Comparison of ENCODE assay signal across 1 cellular context in genomic region chr4:158209825-158210807, GRCh38.
TF ChIP-seq lines count a peak whose summit lies in the region.

TMEM144 (plus strand) TSS chr4:158210486; CDS start chr4:158212668, 2,182 bp downstream.

TF ChIP-seq in K562, 482 proteins besides CTCF, POLR2A, EP300 and RAD21 (continued from another document and continues in another):
- TF ChIP-seq JUN (IDR thresholded peaks at IDR 0.05; ENCODE audit: borderline replicate concordance, low read depth, low read length) (peak; percentile 70), JUN (CRISPR knock-in tag; IDR thresholded peaks at IDR 0.05; ENCODE audit: borderline replicate concordance) (no peak), CLOCK (CRISPR knock-in tag; IDR thresholded peaks at IDR 0.05; ENCODE audit: borderline replicate concordance) (no peak), SAFB2 (IDR thresholded peaks at IDR 0.05; ENCODE audit: borderline replicate concordance, low read depth, low read length, severe bottlenecking) (no peak), PHF8 (IDR thresholded peaks at IDR 0.05; ENCODE audit: borderline replicate concordance, low read length) (peak; percentile 53), ZNF695 (CRISPR knock-in tag; IDR thresholded peaks at IDR 0.05) (no peak), SRSF1 (IDR thresholded peaks at IDR 0.05; ENCODE audit: low read depth, low read length) (no peak), TFE3 (CRISPR knock-in tag; IDR thresholded peaks at IDR 0.05) (no peak), TBL1XR1 (IDR thresholded peaks at IDR 0.05; ENCODE audit: low read length in 2 of 2) (no peak; a peak in 1 of 4 replicates), ZNF79 (CRISPR knock-in tag; IDR thresholded peaks at IDR 0.05; ENCODE audit: low read depth) (no peak), CXXC5 (CRISPR knock-in tag; IDR thresholded peaks at IDR 0.05) (peak; percentile 76), ZNF75A (CRISPR knock-in tag; IDR thresholded peaks at IDR 0.05) (no peak), CC2D1A (IDR thresholded peaks at IDR 0.05) (0 out of 2 replicates have a peak, but pooled peaks have one; percentile 33), ZNF134 (CRISPR knock-in tag; conservative IDR thresholded peaks at IDR 0.05) (no peak), TCF7L2 (IDR thresholded peaks at IDR 0.05; ENCODE audit: low read depth, low read length) (no peak), ZNF830 (CRISPR knock-in tag; IDR thresholded peaks at IDR 0.05) (no peak), ZBTB7A (IDR thresholded peaks at IDR 0.05; ENCODE audit: borderline replicate concordance, control insufficient read depth, low read depth, low read length) (peak; percentile 48; the same call in 1 of the 2 replicates), ZNF133 (CRISPR knock-in tag; IDR thresholded peaks at IDR 0.05) (no peak), PYGO2 (tag; IDR thresholded peaks at IDR 0.05) (no peak), HCFC1 (IDR thresholded peaks at IDR 0.05; ENCODE audit: low read depth, low read length) (peak; percentile 37; the same call in 1 of the 2 replicates), IRF2 (CRISPR knock-in tag; IDR thresholded peaks at IDR 0.05) (no peak), ZFPM2 (CRISPR knock-in tag; IDR thresholded peaks at IDR 0.05) (no peak), SMAD4 (CRISPR knock-in tag; conservative IDR thresholded peaks at IDR 0.05) (peak; percentile 23; the same call in 1 of the 2 replicates), ZBTB43 (CRISPR knock-in tag; IDR thresholded peaks at IDR 0.05) (no peak), ZEB2 (IDR thresholded peaks at IDR 0.05) (no peak), NFATC3 (IDR thresholded peaks at IDR 0.05) (no peak), U2AF1 (optimal IDR thresholded peaks at IDR 0.05; ENCODE audit: low read depth, low read length) (no peak), HLTF (IDR thresholded peaks at IDR 0.05) (no peak), ZNF124 (CRISPR knock-in tag; IDR thresholded peaks at IDR 0.05) (no peak), GATAD2B (IDR thresholded peaks at IDR 0.05; ENCODE audit: borderline replicate concordance) (no peak), NUFIP1 (IDR thresholded peaks at IDR 0.05; ENCODE audit: partially characterized antibody) (no peak), MTA2 (IDR thresholded peaks at IDR 0.05; ENCODE audit: low read depth) (no peak), TBP (optimal IDR thresholded peaks at IDR 0.05; ENCODE audit: low read depth, low read length) (peak; percentile 82), ARNT (IDR thresholded peaks at IDR 0.05) (peak in 1 of 2 experiments; percentile 39; a peak in 1 of 4 replicates), ZBED1 (IDR thresholded peaks at IDR 0.05) (peak; percentile 54; the same call in 1 of the 2 replicates), BACH1 (tag; IDR thresholded peaks at IDR 0.05) (no peak), ZNF561 (CRISPR knock-in tag; conservative IDR thresholded peaks at IDR 0.05) (no peak), DPF2 (IDR thresholded peaks at IDR 0.05) (peak; percentile 75), IFI16 (CRISPR knock-in tag; IDR thresholded peaks at IDR 0.05) (no peak), MEIS2 (IDR thresholded peaks at IDR 0.05; ENCODE audit: partially characterized antibody) (peak; percentile 20), ARHGAP35 (IDR thresholded peaks at IDR 0.05; ENCODE audit: partially characterized antibody) (no peak), CBX3 (IDR thresholded peaks at IDR 0.05; ENCODE audit: borderline replicate concordance in 1 of 2, low read length in 2 of 2) (no peak), PTRF (tag; IDR thresholded peaks at IDR 0.05) (no peak), ZNF518B (CRISPR knock-in tag; IDR thresholded peaks at IDR 0.05) (no peak)
- TF ChIP-seq, protein P1, sequence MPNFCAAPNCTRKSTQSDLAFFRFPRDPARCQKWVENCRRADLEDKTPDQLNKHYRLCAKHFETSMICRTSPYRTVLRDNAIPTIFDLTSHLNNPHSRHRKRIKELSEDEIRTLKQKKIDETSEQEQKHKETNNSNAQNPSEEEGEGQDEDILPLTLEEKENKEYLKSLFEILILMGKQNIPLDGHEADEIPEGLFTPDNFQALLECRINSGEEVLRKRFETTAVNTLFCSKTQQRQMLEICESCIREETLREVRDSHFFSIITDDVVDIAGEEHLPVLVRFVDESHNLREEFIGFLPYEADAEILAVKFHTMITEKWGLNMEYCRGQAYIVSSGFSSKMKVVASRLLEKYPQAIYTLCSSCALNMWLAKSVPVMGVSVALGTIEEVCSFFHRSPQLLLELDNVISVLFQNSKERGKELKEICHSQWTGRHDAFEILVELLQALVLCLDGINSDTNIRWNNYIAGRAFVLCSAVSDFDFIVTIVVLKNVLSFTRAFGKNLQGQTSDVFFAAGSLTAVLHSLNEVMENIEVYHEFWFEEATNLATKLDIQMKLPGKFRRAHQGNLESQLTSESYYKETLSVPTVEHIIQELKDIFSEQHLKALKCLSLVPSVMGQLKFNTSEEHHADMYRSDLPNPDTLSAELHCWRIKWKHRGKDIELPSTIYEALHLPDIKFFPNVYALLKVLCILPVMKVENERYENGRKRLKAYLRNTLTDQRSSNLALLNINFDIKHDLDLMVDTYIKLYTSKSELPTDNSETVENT (CRISPR knock-in tag; IDR thresholded peaks at IDR 0.05), result no peak
- TF ChIP-seq, protein P2, sequence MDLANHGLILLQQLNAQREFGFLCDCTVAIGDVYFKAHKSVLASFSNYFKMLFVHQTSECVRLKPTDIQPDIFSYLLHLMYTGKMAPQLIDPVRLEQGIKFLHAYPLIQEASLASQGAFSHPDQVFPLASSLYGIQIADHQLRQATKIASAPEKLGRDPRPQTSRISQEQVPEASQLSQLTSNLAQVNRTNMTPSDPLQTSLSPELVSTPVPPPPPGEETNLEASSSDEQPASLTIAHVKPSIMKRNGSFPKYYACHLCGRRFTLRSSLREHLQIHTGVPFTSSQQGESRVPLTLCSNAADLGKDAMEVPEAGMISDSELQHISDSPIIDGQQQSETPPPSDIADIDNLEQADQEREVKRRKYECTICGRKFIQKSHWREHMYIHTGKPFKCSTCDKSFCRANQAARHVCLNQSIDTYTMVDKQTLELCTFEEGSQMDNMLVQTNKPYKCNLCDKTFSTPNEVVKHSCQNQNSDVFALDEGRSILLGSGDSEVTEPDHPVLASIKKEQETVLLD (IDR thresholded peaks at IDR 0.05), result peak; percentile 71; the same call in 1 of the 2 replicates
- TF ChIP-seq, protein P3, sequence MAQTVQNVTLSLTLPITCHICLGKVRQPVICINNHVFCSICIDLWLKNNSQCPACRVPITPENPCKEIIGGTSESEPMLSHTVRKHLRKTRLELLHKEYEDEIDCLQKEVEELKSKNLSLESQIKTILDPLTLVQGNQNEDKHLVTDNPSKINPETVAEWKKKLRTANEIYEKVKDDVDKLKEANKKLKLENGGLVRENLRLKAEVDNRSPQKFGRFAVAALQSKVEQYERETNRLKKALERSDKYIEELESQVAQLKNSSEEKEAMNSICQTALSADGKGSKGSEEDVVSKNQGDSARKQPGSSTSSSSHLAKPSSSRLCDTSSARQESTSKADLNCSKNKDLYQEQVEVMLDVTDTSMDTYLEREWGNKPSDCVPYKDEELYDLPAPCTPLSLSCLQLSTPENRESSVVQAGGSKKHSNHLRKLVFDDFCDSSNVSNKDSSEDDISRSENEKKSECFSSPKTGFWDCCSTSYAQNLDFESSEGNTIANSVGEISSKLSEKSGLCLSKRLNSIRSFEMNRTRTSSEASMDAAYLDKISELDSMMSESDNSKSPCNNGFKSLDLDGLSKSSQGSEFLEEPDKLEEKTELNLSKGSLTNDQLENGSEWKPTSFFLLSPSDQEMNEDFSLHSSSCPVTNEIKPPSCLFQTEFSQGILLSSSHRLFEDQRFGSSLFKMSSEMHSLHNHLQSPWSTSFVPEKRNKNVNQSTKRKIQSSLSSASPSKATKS (CRISPR knock-in tag; IDR thresholded peaks at IDR 0.05), result no peak
- TF ChIP-seq, protein P4, sequence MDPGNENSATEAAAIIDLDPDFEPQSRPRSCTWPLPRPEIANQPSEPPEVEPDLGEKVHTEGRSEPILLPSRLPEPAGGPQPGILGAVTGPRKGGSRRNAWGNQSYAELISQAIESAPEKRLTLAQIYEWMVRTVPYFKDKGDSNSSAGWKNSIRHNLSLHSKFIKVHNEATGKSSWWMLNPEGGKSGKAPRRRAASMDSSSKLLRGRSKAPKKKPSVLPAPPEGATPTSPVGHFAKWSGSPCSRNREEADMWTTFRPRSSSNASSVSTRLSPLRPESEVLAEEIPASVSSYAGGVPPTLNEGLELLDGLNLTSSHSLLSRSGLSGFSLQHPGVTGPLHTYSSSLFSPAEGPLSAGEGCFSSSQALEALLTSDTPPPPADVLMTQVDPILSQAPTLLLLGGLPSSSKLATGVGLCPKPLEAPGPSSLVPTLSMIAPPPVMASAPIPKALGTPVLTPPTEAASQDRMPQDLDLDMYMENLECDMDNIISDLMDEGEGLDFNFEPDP (CRISPR knock-in tag; IDR thresholded peaks at IDR 0.05), result no peak
- TF ChIP-seq, protein P5, sequence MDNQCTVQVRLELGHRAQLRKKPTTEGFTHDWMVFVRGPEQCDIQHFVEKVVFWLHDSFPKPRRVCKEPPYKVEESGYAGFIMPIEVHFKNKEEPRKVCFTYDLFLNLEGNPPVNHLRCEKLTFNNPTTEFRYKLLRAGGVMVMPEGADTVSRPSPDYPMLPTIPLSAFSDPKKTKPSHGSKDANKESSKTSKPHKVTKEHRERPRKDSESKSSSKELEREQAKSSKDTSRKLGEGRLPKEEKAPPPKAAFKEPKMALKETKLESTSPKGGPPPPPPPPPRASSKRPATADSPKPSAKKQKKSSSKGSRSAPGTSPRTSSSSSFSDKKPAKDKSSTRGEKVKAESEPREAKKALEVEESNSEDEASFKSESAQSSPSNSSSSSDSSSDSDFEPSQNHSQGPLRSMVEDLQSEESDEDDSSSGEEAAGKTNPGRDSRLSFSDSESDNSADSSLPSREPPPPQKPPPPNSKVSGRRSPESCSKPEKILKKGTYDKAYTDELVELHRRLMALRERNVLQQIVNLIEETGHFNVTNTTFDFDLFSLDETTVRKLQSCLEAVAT (IDR thresholded peaks at IDR 0.05), result no peak
- TF ChIP-seq, protein P6, sequence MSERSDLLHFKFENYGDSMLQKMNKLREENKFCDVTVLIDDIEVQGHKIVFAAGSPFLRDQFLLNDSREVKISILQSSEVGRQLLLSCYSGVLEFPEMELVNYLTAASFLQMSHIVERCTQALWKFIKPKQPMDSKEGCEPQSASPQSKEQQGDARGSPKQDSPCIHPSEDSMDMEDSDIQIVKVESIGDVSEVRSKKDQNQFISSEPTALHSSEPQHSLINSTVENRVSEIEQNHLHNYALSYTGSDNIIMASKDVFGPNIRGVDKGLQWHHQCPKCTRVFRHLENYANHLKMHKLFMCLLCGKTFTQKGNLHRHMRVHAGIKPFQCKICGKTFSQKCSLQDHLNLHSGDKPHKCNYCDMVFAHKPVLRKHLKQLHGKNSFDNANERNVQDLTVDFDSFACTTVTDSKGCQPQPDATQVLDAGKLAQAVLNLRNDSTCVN (CRISPR knock-in tag; IDR thresholded peaks at IDR 0.05), result no peak
